ENCODE assay signal across 1 cellular context in genomic region chr2:176454893-176455810, GRCh38.
TF ChIP-seq lines count a peak whose summit lies in the region.

No MANE protein-coding gene starts in this region.

TF ChIP-seq in HepG2, 621 proteins besides CTCF, POLR2A, EP300 and RAD21 (continued from another document):
- TF ChIP-seq GMEB2 (CRISPR knock-in tag; IDR thresholded peaks at IDR 0.05; ENCODE audit: low read depth) (no peak), ZNF512B (CRISPR knock-in tag; IDR thresholded peaks at IDR 0.05; ENCODE audit: borderline replicate concordance) (no peak), RBM39 (IDR thresholded peaks at IDR 0.05; ENCODE audit: low read depth, low read length, poor library complexity, severe bottlenecking) (no peak), SMARCC2 (IDR thresholded peaks at IDR 0.05) (no peak), TBP (CRISPR knock-in tag; IDR thresholded peaks at IDR 0.05) (no peak), XRCC5 (optimal IDR thresholded peaks at IDR 0.05; ENCODE audit: low read length) (peak; percentile 33), ELF3 (CRISPR knock-in tag; IDR thresholded peaks at IDR 0.05) (0 out of 2 replicates have a peak, but pooled peaks have one; percentile 15), TEAD3 (CRISPR knock-in tag; optimal IDR thresholded peaks at IDR 0.05; ENCODE audit: borderline replicate concordance) (no peak), THAP11 (CRISPR knock-in tag; IDR thresholded peaks at IDR 0.05) (0 out of 2 replicates have a peak, but pooled peaks have one; percentile 22), KDM2A (CRISPR knock-in tag; IDR thresholded peaks at IDR 0.05; ENCODE audit: borderline replicate concordance, low read depth) (0 out of 2 replicates have a peak, but pooled peaks have one; percentile 31), KDM3A (CRISPR knock-in tag; IDR thresholded peaks at IDR 0.05; ENCODE audit: low read depth) (no peak), CCAR2 (optimal IDR thresholded peaks at IDR 0.05; ENCODE audit: low read depth, low read length) (no peak), PLSCR1 (CRISPR knock-in tag; IDR thresholded peaks at IDR 0.05; ENCODE audit: borderline replicate concordance) (no peak), ZNF792 (CRISPR knock-in tag; IDR thresholded peaks at IDR 0.05) (0 out of 2 replicates have a peak, but pooled peaks have one; percentile 23), ZFP36 (IDR thresholded peaks at IDR 0.05; ENCODE audit: borderline replicate concordance, low read depth, low read length, partially characterized antibody) (peak; percentile 27), HNRNPLL (IDR thresholded peaks at IDR 0.05; ENCODE audit: low read depth, low read length, poor library complexity, severe bottlenecking) (no peak)
